In the genomic region with DNA sequence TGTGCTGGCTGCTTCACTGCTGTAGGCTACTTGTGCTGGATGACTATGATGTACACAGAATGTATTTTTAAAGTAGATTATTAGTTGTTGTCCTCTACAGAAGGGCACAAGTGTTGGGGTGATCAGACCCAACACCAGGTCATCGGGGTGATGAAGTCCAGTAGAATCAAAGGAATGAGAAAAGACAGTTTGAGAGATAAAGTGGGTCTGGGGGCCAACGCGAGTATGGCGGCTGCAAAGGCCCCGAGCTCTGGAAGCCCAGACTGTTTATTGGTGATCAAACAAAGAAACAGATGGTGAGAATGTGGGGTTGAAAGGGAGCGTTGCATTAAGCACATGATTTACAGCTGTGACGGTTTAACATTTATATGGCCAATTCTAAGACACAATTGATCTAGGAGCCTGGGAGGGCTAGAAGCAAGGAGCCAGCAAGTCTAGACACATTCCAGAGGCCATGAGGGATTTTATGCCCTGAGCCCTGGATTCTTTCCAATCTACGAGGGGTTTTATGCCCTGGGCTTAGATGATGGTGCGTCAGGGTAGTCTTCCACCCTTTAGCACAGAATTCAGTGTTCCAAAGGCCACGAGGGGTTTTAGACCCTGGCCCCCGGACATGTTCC, we compare ENCODE assay signal across 15 cellular contexts.
DNase-seq lines count a peak whose midpoint lies in the region; ATAC-seq, FAIRE-seq and TF ChIP-seq lines count a peak whose summit lies in the region.
"Had no signal": no experiment of that assay in that cellular context is flagged by ENCODE, and none has a peak within 500 bp of the region (broad histone marks: within the 10 kb centered on the region; RNA-seq: fewer than 3 reads in every experiment).

No MANE protein-coding gene starts in this region.

- TF ChIP-seq RAD21 in HepG2 (CRISPR knock-in tag; IDR thresholded peaks at IDR 0.05), result no peak
- TF ChIP-seq RAD21 in K562 (CRISPR knock-in tag; conservative IDR thresholded peaks at IDR 0.05 in 1 of 2, IDR thresholded peaks at IDR 0.05 in 1 of 2), result no peak

- FAIRE-seq in HepG2 (lab: Jason Lieb, UNC) (no peak), K562 (lab: Jason Lieb, UNC) (no peak)

- H3K27me3 ChIP-seq in HepG2 (ENCODE audit: control insufficient read depth in 1 of 2, insufficient read depth in 2 of 2, low read length in 2 of 2) (no peaks in the 10 kb centered on the region), right lobe of liver (no peaks in the 10 kb centered on the region), K562 (ENCODE audit: control insufficient read depth in 2 of 2, insufficient read depth in 2 of 2, low read length in 2 of 2) (no peaks in the 10 kb centered on the region)
- H3K27me3 ChIP-seq: esophagus squamous epithelium, left lung, testis had no signal

- no peak overlapping the region for H3K4me3 ChIP-seq in HepG2 (replicated peaks in 1 of 3; ENCODE audit: insufficient read depth in 1 of 3, low read depth in 2 of 3, low read length in 3 of 3)
- no peak overlapping the region for H3K4me3 ChIP-seq in right lobe of liver
- H3K4me3 ChIP-seq in K562, result no peak overlapping the region
- H3K4me3 ChIP-seq: esophagus squamous epithelium, left lung, testis had no signal

- no peaks in the 10 kb centered on the region for H3K79me2 ChIP-seq in HepG2 (ENCODE audit: insufficient read depth, low read length)
- H3K79me2 ChIP-seq in K562 (ENCODE audit: control insufficient read depth, insufficient read depth, low read length), result no peaks in the 10 kb centered on the region

- TF ChIP-seq EP300 in HepG2 (IDR thresholded peaks at IDR 0.05; ENCODE audit: low read depth in 2 of 2, low read length in 2 of 2) (no peak), HepG2 (CRISPR knock-in tag; IDR thresholded peaks at IDR 0.05; ENCODE audit: borderline replicate concordance) (no peak), K562 (IDR thresholded peaks at IDR 0.05; ENCODE audit: low read length) (no peak)

- intact Hi-C loops in HepG2 (cut with micrococcal nuclease; ENCODE audit: unreplicated experiment), result no loop called here
- intact Hi-C loops in right lobe of liver (cut with DNase I), result no loop called here
- intact Hi-C loops in K562 (cut with micrococcal nuclease), result no loop called here

- no peak overlapping the region for H3K9ac ChIP-seq in HepG2 (ENCODE audit: insufficient read depth, low read depth, low read length)
- H3K9ac ChIP-seq in K562 (ENCODE audit: insufficient read depth in 1 of 2, low read depth in 2 of 2, low read length in 2 of 2), result no peak overlapping the region

- WGBS in HepG2 (ENCODE audit: low lambda C conversion rate), result 93% methylated on average over 11 of the region's 11 CpGs
- 93% methylated on average over 5 of the region's 11 CpGs for WGBS in right lobe of liver (ENCODE audit: insufficient coverage, low coverage, low lambda C conversion rate, missing lambda C conversion rate)
- 83% methylated on average over 11 of the region's 11 CpGs for WGBS in K562 (ENCODE audit: insufficient coverage, low coverage, missing lambda C conversion rate)

- DNase-seq in HepG2 (ENCODE audit: low spot score) (no peak), right lobe of liver (no peak), NCI-H446 treated with DMSO at 0.1 percent for 48 hours (lab: John Stamatoyannopoulos, UW) (peak; percentile 96), K562 (ENCODE audit: extremely low read depth in 1 of 4, low spot score in 3 of 4) (no peak), LoVo (ENCODE audit: low spot score) (no peak), DMS114 treated with DMSO at 0.1 percent for 48 hours (lab: John Stamatoyannopoulos, UW; ENCODE audit: unreplicated experiment) (no peak), AG08395 (ENCODE audit: low spot score) (no peak)
- DNase-seq: activated CD4-positive, CD25-positive, alpha-beta regulatory T cell; effector memory CD4-positive, alpha-beta T cell; esophagus squamous epithelium; left lung; NCI-H2081 treated with DMSO at 0.1 percent for 48 hours; T-helper 9 cell; testis had no signal

- H3K36me3 ChIP-seq in HepG2 (replicated peaks in 1 of 2; ENCODE audit: control insufficient read depth in 1 of 2, insufficient read depth in 2 of 2, low read length in 2 of 2), result no peaks in the 10 kb centered on the region; a peak in 1 of 5 replicates
- H3K36me3 ChIP-seq in right lobe of liver, result no peaks in the 10 kb centered on the region
- H3K36me3 ChIP-seq in K562 (ENCODE audit: control insufficient read depth, insufficient read depth, low read length), result no peaks in the 10 kb centered on the region
- H3K36me3 ChIP-seq: esophagus squamous epithelium, left lung had no signal

- POLR2A ChIA-PET in HepG2 (lab: Yijun Ruan, JAX), result no interaction called here
- POLR2A ChIA-PET in K562 (lab: Yijun Ruan, JAX), result interaction anchor here (2.3 kb wide), 1 partner anchor 8 kb away, joined by 7 read pairs; no protein-coding TSS in a partner anchor

- H4K20me1 ChIP-seq in HepG2 (ENCODE audit: insufficient read depth, low read length) (no peaks in the 10 kb centered on the region), K562 (replicated peaks; ENCODE audit: control insufficient read depth, insufficient read depth, low read length) (no peaks in the 10 kb centered on the region)

- in situ Hi-C loops in HepG2 (cut with HindIII; ENCODE audit: extremely low pct_ligation_motif_present, low pct_unique_long_range_greater_than_20kb), result no loop called here
- in situ Hi-C loops in K562 (cut with MboI), result no loop called here

- TF ChIP-seq CTCF in HepG2 (CRISPR knock-in tag; IDR thresholded peaks at IDR 0.05), result no peak
- TF ChIP-seq CTCF in right lobe of liver (IDR thresholded peaks at IDR 0.05), result no peak
- no peak; a peak in 1 of 6 replicates for TF ChIP-seq CTCF in K562 (IDR thresholded peaks at IDR 0.05 in 2 of 3, conservative IDR thresholded peaks at IDR 0.05 in 1 of 3; ENCODE audit: insufficient read depth in 2 of 3, low read depth in 1 of 3, low read length in 3 of 3)

- H3K4me1 ChIP-seq in HepG2 (ENCODE audit: insufficient read depth, low read length) (no peaks in the 10 kb centered on the region), right lobe of liver (no peaks in the 10 kb centered on the region), K562 (replicated peaks in 1 of 2; ENCODE audit: control insufficient read depth in 2 of 2, insufficient read depth in 2 of 2, low read length in 2 of 2) (peaks cover 0 to 6% of the 10 kb centered on the region in 2 experiments; a peak in 2 of 5 replicates)
- H3K4me1 ChIP-seq: esophagus squamous epithelium, left lung had no signal

- ATAC-seq in HepG2, result no peak
- no peak for ATAC-seq in right lobe of liver
- ATAC-seq in K562, result no peak
- ATAC-seq in HG03571 (IDR thresholded peaks at IDR 0.05; ENCODE audit: unreplicated experiment), result no peak
- ATAC-seq: left lung had no signal

- CTCF ChIA-PET in HepG2 (lab: Yijun Ruan, JAX; ENCODE audit: low intra/inter-chr PET ratio, low total read pairs) (no interaction called here), K562 (lab: Yijun Ruan, JAX; ENCODE audit: low intra/inter-chr PET ratio) (no interaction called here)

- TF ChIP-seq POLR2A in HepG2 (IDR thresholded peaks at IDR 0.05; ENCODE audit: insufficient read depth in 1 of 2, low read depth in 2 of 2, low read length in 2 of 2), result no peak
- TF ChIP-seq POLR2A in right lobe of liver (IDR thresholded peaks at IDR 0.05), result no peak
- no peak for TF ChIP-seq POLR2A in K562 (conservative IDR thresholded peaks at IDR 0.05)

- H3K9me3 ChIP-seq in HepG2 (ENCODE audit: low read length) (no peaks in the 10 kb centered on the region), right lobe of liver (no peaks in the 10 kb centered on the region), K562 (replicated peaks; ENCODE audit: control insufficient read depth, insufficient read depth, low read depth, low read length) (peaks cover 3% of the 10 kb centered on the region; the same call in 1 of the 2 replicates)
- H3K9me3 ChIP-seq: esophagus squamous epithelium, left lung, testis had no signal

- no TSS peak for BruUV-seq in HepG2 (replicated peaks; lab: Mats Ljungman, UMichigan)
- BruUV-seq in K562 (replicated peaks; lab: Mats Ljungman, UMichigan), result no TSS peak

- H3K27ac ChIP-seq in HepG2 (ENCODE audit: extremely low read length, insufficient read depth, low read length) (no peak overlapping the region), right lobe of liver (no peak overlapping the region), K562 (ENCODE audit: extremely low read depth, low read depth, low read length) (no peak overlapping the region)
- H3K27ac ChIP-seq: esophagus squamous epithelium, left lung, testis had no signal

- H2AFZ ChIP-seq in HepG2 (ENCODE audit: low read length), result no peak overlapping the region
- H2AFZ ChIP-seq in K562 (ENCODE audit: low read depth, low read length), result no peak overlapping the region

- H3K9me1 ChIP-seq in K562 (ENCODE audit: control insufficient read depth, insufficient read depth, low read length), result no peaks in the 10 kb centered on the region

- H3K4me2 ChIP-seq in HepG2 (ENCODE audit: low read depth, low read length) (no peak overlapping the region), K562 (ENCODE audit: insufficient read depth, low read length) (no peak overlapping the region)

TF ChIP-seq in HepG2, 621 proteins besides CTCF, POLR2A, EP300 and RAD21 (continues in another document):
- TF ChIP-seq, protein P1, sequence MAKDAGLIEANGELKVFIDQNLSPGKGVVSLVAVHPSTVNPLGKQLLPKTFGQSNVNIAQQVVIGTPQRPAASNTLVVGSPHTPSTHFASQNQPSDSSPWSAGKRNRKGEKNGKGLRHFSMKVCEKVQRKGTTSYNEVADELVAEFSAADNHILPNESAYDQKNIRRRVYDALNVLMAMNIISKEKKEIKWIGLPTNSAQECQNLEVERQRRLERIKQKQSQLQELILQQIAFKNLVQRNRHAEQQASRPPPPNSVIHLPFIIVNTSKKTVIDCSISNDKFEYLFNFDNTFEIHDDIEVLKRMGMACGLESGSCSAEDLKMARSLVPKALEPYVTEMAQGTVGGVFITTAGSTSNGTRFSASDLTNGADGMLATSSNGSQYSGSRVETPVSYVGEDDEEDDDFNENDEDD (CRISPR knock-in tag; IDR thresholded peaks at IDR 0.05; ENCODE audit: borderline replicate concordance), result no peak
- TF ChIP-seq POLR2G (IDR thresholded peaks at IDR 0.05; ENCODE audit: low read depth, low read length) (peak; percentile 50), ZNF367 (CRISPR knock-in tag; IDR thresholded peaks at IDR 0.05; ENCODE audit: borderline replicate concordance) (no peak)

TF ChIP-seq in K562, 482 proteins besides CTCF, POLR2A, EP300 and RAD21:
- no peak for TF ChIP-seq CC2D1A (IDR thresholded peaks at IDR 0.05)
- TF ChIP-seq CBX3 (IDR thresholded peaks at IDR 0.05; ENCODE audit: borderline replicate concordance in 1 of 2, low read length in 2 of 2), result peak in 1 of 2 experiments; percentile 84; a peak in 2 of 3 replicates
- 0 out of 2 replicates have a peak, but pooled peaks have one; percentile 60 for TF ChIP-seq CBX5 (IDR thresholded peaks at IDR 0.05; ENCODE audit: borderline replicate concordance, low read depth)
- TF ChIP-seq TRIM24 (IDR thresholded peaks at IDR 0.05), result peak in 1 of 2 experiments; percentile 38; a peak in 1 of 4 replicates
- peak; percentile 85 for TF ChIP-seq TRIM28 (IDR thresholded peaks at IDR 0.05)
- peak; percentile 61; the same call in 1 of the 2 replicates for TF ChIP-seq CBX1 (IDR thresholded peaks at IDR 0.05; ENCODE audit: low read depth)
